8 cellular contexts compared by ENCODE assay signal in the genomic region with DNA sequence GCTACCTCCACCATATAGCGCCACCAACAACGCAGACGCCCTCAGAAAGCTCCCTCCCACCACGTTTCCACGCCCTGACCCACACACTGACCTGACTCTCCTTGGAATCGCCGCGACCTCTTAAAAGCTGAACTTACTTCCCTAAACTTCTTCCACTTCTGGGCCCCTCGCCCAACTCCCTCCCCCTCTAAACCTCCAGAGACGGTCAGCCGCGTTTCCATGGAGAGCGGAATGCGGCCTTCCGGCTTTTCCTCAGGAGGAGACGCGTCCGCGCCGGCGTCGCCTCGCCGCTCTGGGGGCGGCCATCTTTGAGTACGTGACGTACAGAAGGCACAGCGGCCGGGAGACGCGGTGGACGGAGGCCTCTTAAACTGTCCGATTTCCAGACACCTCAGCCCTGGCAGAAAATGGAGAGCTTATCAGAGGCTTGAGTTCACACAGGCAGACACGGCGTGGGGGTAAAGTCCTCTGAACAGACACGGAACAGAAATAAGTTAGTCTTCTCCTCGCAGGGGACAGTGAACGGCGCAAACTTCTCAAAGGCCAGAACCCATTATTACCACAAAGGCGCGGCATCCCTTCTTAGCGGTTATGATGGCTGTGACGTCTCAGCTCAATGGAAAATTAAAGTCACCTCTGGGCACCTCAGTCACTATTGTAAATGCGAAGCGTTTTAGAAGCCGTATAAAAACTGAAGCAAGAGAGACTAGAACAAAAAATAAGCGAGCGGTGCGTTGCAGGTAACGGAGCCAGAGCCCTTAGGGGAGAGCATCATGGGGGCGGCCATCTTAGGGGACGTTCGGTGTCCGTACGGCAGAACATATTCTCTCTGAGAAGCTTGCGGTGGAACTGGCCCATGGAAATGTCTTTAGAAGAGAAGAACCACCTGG. TPM values are rescaled to one million over a fixed set of nuclear protein-coding genes. Genes with fewer than 3 reads are reported as not detected.
DNase-seq lines count a peak whose midpoint lies in the region; ATAC-seq and TF ChIP-seq lines count a peak whose summit lies in the region.

A gene (minus strand): TSS at position 235 of the 890 bp plus-strand sequence. CDS start 1,970 bp downstream, outside the sequence.

- peak within 1 kb of the TSS; percentile 99 for H3K27ac Mint-ChIP-seq in progenitor cell of endocrine pancreas

- CTCF ChIA-PET in GM10248 (lab: Yijun Ruan, JAX) = interaction anchor here (0.7 to 1.4 kb wide), 2 partner anchors 11 to 188 kb away, joined by 3 to 5 read pairs; no protein-coding TSS in a partner anchor

- H3K27me3 ChIP-seq in left ventricle myocardium inferior (ENCODE audit: low read depth) (no peaks in the 10 kb centered on the region), upper lobe of right lung (no peaks in the 10 kb centered on the region)

- peaks cover 39% of the 10 kb centered on the region for H3K9me3 ChIP-seq in left ventricle myocardium inferior (replicated peaks)
- peaks cover 11% of the 10 kb centered on the region for H3K9me3 ChIP-seq in upper lobe of right lung

- H3K4me3 ChIP-seq in left ventricle myocardium inferior (peak within 1 kb of the TSS; percentile 73), upper lobe of right lung (peak within 1 kb of the TSS; percentile 65)

- H3K27ac ChIP-seq in left ventricle myocardium inferior (replicated peaks) = peak within 1 kb of the TSS; percentile 97
- peak within 1 kb of the TSS; percentile 97 for H3K27ac ChIP-seq in upper lobe of right lung

- peaks cover 6% of the 10 kb centered on the region for H3K4me1 Mint-ChIP-seq in progenitor cell of endocrine pancreas (ENCODE audit: low read depth)

- POLR2A ChIA-PET in GM10248 (lab: Yijun Ruan, JAX) = interaction anchor here (0.6 kb wide), 1 partner anchor 14 kb away, joined by 4 read pairs; no protein-coding TSS in a partner anchor

- no peak for TF ChIP-seq CTCF in GM10248 (IDR thresholded peaks at IDR 0.05; ENCODE audit: control extremely low read depth, extremely low read depth, low read depth, missing control alignments)
- TF ChIP-seq CTCF in left ventricle myocardium inferior (IDR thresholded peaks at IDR 0.05; ENCODE audit: borderline replicate concordance) = no peak
- TF ChIP-seq CTCF in progenitor cell of endocrine pancreas (IDR thresholded peaks at IDR 0.05; ENCODE audit: unreplicated experiment) = no peak
- TF ChIP-seq CTCF in upper lobe of right lung (IDR thresholded peaks at IDR 0.05) = no peak

- H3K36me3 Mint-ChIP-seq in progenitor cell of endocrine pancreas (ENCODE audit: insufficient read depth) = peaks cover 55% of the 10 kb centered on the region

- H3K4me1 ChIP-seq in left ventricle myocardium inferior = peaks cover 20% of the 10 kb centered on the region
- H3K4me1 ChIP-seq in upper lobe of right lung = peaks cover 6% of the 10 kb centered on the region

- ATAC-seq in HG02623 (IDR thresholded peaks at IDR 0.05; ENCODE audit: unreplicated experiment) (peak; percentile 88), upper lobe of right lung (peak; percentile 99)

- DNase-seq in GM10248 (ENCODE audit: extremely low spot score) = peak; percentile 88
- peak; percentile 69 for DNase-seq in NCI-H1417 treated with DMSO at 0.1 percent for 48 hours (lab: John Stamatoyannopoulos, UW)
- peak; percentile 51 to 92 (median 70) for DNase-seq in T-helper 2 cell
- peak; percentile 31 to 95 (median 88) for DNase-seq in amygdala (lab: John Stamatoyannopoulos, UW)
- DNase-seq in left ventricle myocardium inferior = peak; percentile 94
- DNase-seq in progenitor cell of endocrine pancreas (ENCODE audit: low spot score, unreplicated experiment) = peak; percentile 82
- DNase-seq in upper lobe of right lung = peak; percentile 97

- H3K9me3 Mint-ChIP-seq in progenitor cell of endocrine pancreas (ENCODE audit: low read depth) = peaks cover 48% of the 10 kb centered on the region

- intact Hi-C loops in left ventricle myocardium inferior (cut with micrococcal nuclease) (no loop called here), upper lobe of right lung (cut with DNase I) (no loop called here)

- H3K36me3 ChIP-seq in left ventricle myocardium inferior = peaks cover 54% of the 10 kb centered on the region
- H3K36me3 ChIP-seq in upper lobe of right lung = peaks cover 12% of the 10 kb centered on the region

- H3K4me3 Mint-ChIP-seq in progenitor cell of endocrine pancreas (ENCODE audit: low read depth) = peak within 1 kb of the TSS; percentile 96

- no peaks in the 10 kb centered on the region for H3K27me3 Mint-ChIP-seq in progenitor cell of endocrine pancreas

RNA-seq across cellular contexts. Expression of the gene that starts here (rescaled TPM):
- total RNA-seq in left ventricle myocardium inferior (7.8 TPM), progenitor cell of endocrine pancreas (27.2 and 33.6 TPM in 2 replicates), upper lobe of right lung (14.3 TPM)

Comparison
In these comparisons a context has a peak if more than half of its experiments do, and no peak if none do; other contexts are left out.
1. Peak in every context shown above with its lines: DNase-seq, ATAC-seq, H3K4me3 ChIP-seq and H3K27ac ChIP-seq.